8 cellular contexts compared by ENCODE assay signal in the genomic region with DNA sequence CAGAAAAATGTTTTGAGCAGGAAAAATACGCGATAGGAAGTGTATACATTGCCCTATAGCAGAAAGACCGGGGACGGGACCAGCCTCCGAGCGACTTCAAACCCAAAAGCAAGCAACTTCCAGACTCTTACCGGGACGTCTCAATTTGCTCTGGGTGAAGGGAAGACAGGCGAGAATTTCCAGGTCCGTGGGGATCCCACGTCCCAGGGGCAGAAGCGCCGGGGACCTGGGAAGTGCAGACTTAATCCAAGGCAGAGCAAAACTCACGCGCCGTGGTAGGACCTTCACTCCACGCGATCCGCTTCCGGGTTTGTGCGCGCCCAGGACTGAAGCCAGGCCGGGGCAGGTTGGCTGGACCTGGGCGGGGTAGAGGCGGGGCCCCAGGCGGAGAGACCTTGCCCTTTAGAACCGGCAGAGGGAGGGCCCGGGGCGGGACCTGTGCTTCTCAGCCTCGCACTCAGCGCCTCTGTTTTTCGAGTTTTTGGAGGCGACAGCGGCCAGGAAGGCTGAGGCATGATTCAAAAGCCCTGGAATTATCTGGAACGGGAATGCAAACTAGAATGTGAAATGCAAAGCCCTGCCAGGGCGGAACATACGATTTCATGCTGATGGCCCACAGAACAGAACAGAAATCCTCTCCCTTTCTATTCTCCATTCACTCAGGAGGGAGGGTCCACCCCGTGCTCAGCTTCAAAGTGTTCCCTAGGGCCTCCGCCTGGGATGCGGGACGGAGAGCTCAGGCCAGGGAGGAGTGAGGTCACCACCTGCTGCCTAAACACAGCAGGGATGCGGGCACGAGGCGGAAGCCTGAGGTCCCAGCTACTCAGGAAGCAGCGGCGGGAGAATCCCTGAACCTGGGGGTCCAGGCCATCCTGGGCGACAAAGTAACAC. TPM values are rescaled to one million over a fixed set of nuclear protein-coding genes. Genes with fewer than 3 reads are reported as not detected.
A peak's percentile ranks its signal among the peaks of the same experiment; 100 is the strongest.
DNase-seq lines count a peak whose midpoint lies in the region; ATAC-seq and TF ChIP-seq lines count a peak whose summit lies in the region.
"Not testable (repeated sequence)": the region's sequence is repeated elsewhere in the genome, so short reads cannot be mapped to it uniquely, and the experiment has no call there.

A gene (minus strand): TSS at position 328 of the 891 bp plus-strand sequence. CDS start 7,903 bp downstream, outside the sequence.

- ATAC-seq in GM21360 (IDR thresholded peaks at IDR 0.05; ENCODE audit: unreplicated experiment) (peak; percentile 93), esophagus mucosa (peak; percentile 100), mucosa of descending colon (peak; percentile 99)

- peak within 1 kb of the TSS; percentile 42 for H3K4me3 ChIP-seq in mucosa of descending colon

- intact Hi-C loops in mucosa of descending colon (cut with DNase I, micrococcal nuclease) = not testable (repeated sequence)

- peak; percentile 46 for DNase-seq in COR-L47 (lab: John Stamatoyannopoulos, UW)
- DNase-seq in HT-29 (ENCODE audit: low spot score) = peak; percentile 90
- DNase-seq in RKO (ENCODE audit: low spot score) = peak; percentile 86
- peak; percentile 78 to 82 for DNase-seq in activated T-cell treated with anti-CD3 and anti-CD28 coated beads, Interleukin-2, amount 50 U/mL, for 48 hours
- DNase-seq in mucosa of descending colon = peak; percentile 92 to 98 (median 96)
- DNase-seq in stimulated activated CD8-positive, alpha-beta memory T cell treated with anti-CD3 and anti-CD28 coated beads, Interleukin-15, amount 100 ng/mL, for 24 hours (ENCODE audit: low read depth) = peak; percentile 40

- not testable (repeated sequence) for H3K36me3 ChIP-seq in mucosa of descending colon (ENCODE audit: low read depth)

- TF ChIP-seq CTCF in mucosa of descending colon (IDR thresholded peaks at IDR 0.05) = not testable (repeated sequence)

- not testable (repeated sequence) for H3K4me1 ChIP-seq in mucosa of descending colon (ENCODE audit: low read depth)

- peaks cover 18% of the 10 kb centered on the region for H3K9me3 ChIP-seq in mucosa of descending colon

RNA-seq across cellular contexts. Expression of the gene that starts here (rescaled TPM):
- 4.0 and 6.6 TPM in 2 replicates for total RNA-seq in HT-29 (2014; rRNA removed; shearing (Covaris generic))
- total RNA-seq in esophagus mucosa = 6.1 TPM
- total RNA-seq in mucosa of descending colon = 10 to 100 TPM in 2 of 3 donors, 1 to 10 TPM in 1; 9.7 to 26.2 (median 14.6) TPM

Comparison
In these comparisons a context has a peak if more than half of its experiments do, and no peak if none do; other contexts are left out.
1. Peak in every context shown above with its lines: DNase-seq, ATAC-seq and H3K4me3 ChIP-seq.
2. DNase-seq: peak in every context shown above with its lines; median percentile 96 in mucosa of descending colon; 90 in HT-29; 86 in RKO; 80 in activated T-cell treated with anti-CD3 and anti-CD28 coated beads, Interleukin-2, amount 50 U/mL, for 48 hours; 46 in COR-L47; 40 in stimulated activated CD8-positive, alpha-beta memory T cell treated with anti-CD3 and anti-CD28 coated beads, Interleukin-15, amount 100 ng/mL, for 24 hours.